8 cellular contexts compared by ENCODE assay signal in the genomic region with DNA sequence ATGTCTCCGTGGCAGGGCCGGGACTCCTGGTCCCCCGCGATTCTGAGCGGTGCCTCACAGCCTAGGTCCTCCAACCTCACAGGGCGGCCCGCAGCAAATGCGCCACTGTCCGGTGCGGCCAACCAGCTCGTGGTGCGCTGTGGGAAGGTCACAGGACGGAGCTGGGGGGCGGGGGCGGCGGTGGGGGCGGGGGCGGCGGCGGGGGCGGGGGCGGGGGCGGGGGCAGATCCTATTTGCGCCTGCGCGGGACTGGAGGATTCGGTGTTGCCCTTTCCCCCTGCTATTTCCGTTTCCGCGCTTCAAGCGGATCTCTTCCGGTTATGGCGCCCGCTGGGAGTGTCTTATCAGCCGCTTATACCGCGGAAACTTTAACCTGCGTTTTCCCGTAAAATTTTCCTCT.
A peak's percentile ranks its signal among the peaks of the same experiment; 100 is the strongest.
DNase-seq lines count a peak whose midpoint lies in the region; ATAC-seq and TF ChIP-seq lines count a peak whose summit lies in the region.

No MANE protein-coding gene starts in this region.

- H2BK15ac ChIP-seq in IMR-90 (ENCODE audit: low read depth, low read length): no peak overlapping the region

- no peak overlapping the region for H2BK120ac ChIP-seq in IMR-90 (ENCODE audit: low read depth, low read length)

- H3K18ac ChIP-seq in IMR-90 (ENCODE audit: low read depth, low read length): no peak overlapping the region

- no peak for TF ChIP-seq RAD21 in IMR-90 (IDR thresholded peaks at IDR 0.05; ENCODE audit: low read length)

- H4K8ac ChIP-seq in IMR-90 (ENCODE audit: low read depth in 2 of 2, low read length in 2 of 2): peak overlapping the region; percentile 83 to 90

- 48% methylated on average over 8 of the region's 39 CpGs; no CpG with 5 or more reads in 1 of the 2 experiments for WGBS in IMR-90 (ENCODE audit: extremely low coverage in 2 of 2, insufficient read length in 1 of 2), 2 experiments

- H2AFZ ChIP-seq in IMR-90 (replicated peaks; ENCODE audit: low read length, poor library complexity): peak overlapping the region; percentile 85

- H3K27me3 ChIP-seq in IMR-90 (ENCODE audit: control insufficient read depth, insufficient read depth, low read length): no peaks in the 10 kb centered on the region
- H3K27me3 ChIP-seq in skeletal muscle satellite cell (ENCODE audit: control insufficient read depth, insufficient read depth, low read length): no peaks in the 10 kb centered on the region

- CTCF ChIA-PET in IMR-90 (lab: Yijun Ruan, JAX): no interaction called here

- no peak overlapping the region for H2BK5ac ChIP-seq in IMR-90 (ENCODE audit: low read depth, low read length, poor library complexity, severe bottlenecking)

- H3K27me3 Mint-ChIP-seq in stimulated activated memory B cell treated with anti-CD40 and anti-IgM and Interleukin-4, amounts not matched to agents 10 μg/mL and 1 μg/mL and 100 μg/mL, for 72 hours: no peaks in the 10 kb centered on the region

- ATAC-seq in IMR-90 (ENCODE audit: low read depth) (peak; percentile 66), GM18517 (IDR thresholded peaks at IDR 0.05; ENCODE audit: unreplicated experiment) (no peak), GM19035 (IDR thresholded peaks at IDR 0.05; ENCODE audit: unreplicated experiment) (no peak)
- ATAC-seq in stimulated activated memory B cell treated with anti-CD40 and anti-IgM and Interleukin-4, amounts not matched to agents 10 μg/mL and 1 μg/mL and 100 μg/mL, for 72 hours: no peak

- 0 out of 2 replicates have a peak overlapping the region, but pooled peaks have one; percentile 21 for H4K91ac ChIP-seq in IMR-90 (ENCODE audit: insufficient read depth, low read depth, low read length)

- in situ Hi-C loops in IMR-90 (cut with MboI; ENCODE audit: low sequenced_read_pairs): no loop called here

- H4K20me1 ChIP-seq in IMR-90 (ENCODE audit: insufficient read depth, low read length): no peaks in the 10 kb centered on the region

- no peak overlapping the region for H3K56ac ChIP-seq in IMR-90 (ENCODE audit: extremely low read depth, insufficient read depth, low read length)

- no peak overlapping the region for H2BK20ac ChIP-seq in IMR-90 (ENCODE audit: low read depth, low read length)

- no peak overlapping the region for H3K23ac ChIP-seq in IMR-90 (ENCODE audit: low read depth, low read length)

- 0 out of 2 replicates have a peak overlapping the region, but pooled peaks have one; percentile 37 for H3K14ac ChIP-seq in IMR-90 (replicated peaks; ENCODE audit: low read depth, low read length)

- H3K4ac ChIP-seq in IMR-90 (ENCODE audit: low read depth, low read length): peak overlapping the region; percentile 35; the same call in 1 of the 2 replicates

- POLR2A ChIA-PET in IMR-90 (lab: Charles Lee; ENCODE audit: unreplicated experiment): no interaction called here

- peak overlapping the region; percentile 62 for H3K4me3 ChIP-seq in IMR-90 (ENCODE audit: insufficient read depth, low read depth, low read length)
- H3K4me3 ChIP-seq in skeletal muscle satellite cell (ENCODE audit: low read length): peak overlapping the region; percentile 50

- no peaks in the 10 kb centered on the region for H3K36me3 Mint-ChIP-seq in stimulated activated memory B cell treated with anti-CD40 and anti-IgM and Interleukin-4, amounts not matched to agents 10 μg/mL and 1 μg/mL and 100 μg/mL, for 72 hours

- H3K36me3 ChIP-seq in IMR-90 (ENCODE audit: control insufficient read depth, insufficient read depth, low read length): no peaks in the 10 kb centered on the region
- H3K36me3 ChIP-seq in skeletal muscle satellite cell (ENCODE audit: insufficient read depth, low read length): no peaks in the 10 kb centered on the region

- DNase-seq in IMR-90 (peak; percentile 57), amygdala (lab: John Stamatoyannopoulos, UW) (peak in 35 of 56 donors; percentile 2 to 71 (median 27)), hypothalamus (lab: John Stamatoyannopoulos, UW) (peak in 37 of 51 donors; percentile 2 to 75 (median 34)), NCI-H1105 treated with DMSO at 0.1 percent for 48 hours (lab: John Stamatoyannopoulos, UW) (no peak)

- TF ChIP-seq POLR2A in IMR-90 (IDR thresholded peaks at IDR 0.05; ENCODE audit: low read depth, low read length): no peak

- BruUV-seq in IMR-90 (replicated peaks; lab: Mats Ljungman, UMichigan): no TSS peak

- H2AK9ac ChIP-seq in IMR-90 (replicated peaks; ENCODE audit: low read depth, low read length, poor library complexity): no peak overlapping the region

- H3K4me1 ChIP-seq in IMR-90 (ENCODE audit: control insufficient read depth, insufficient read depth, low read length): no peaks in the 10 kb centered on the region
- H3K4me1 ChIP-seq in skeletal muscle satellite cell (ENCODE audit: control insufficient read depth, insufficient read depth, low read length): no peaks in the 10 kb centered on the region

- H3K4me1 Mint-ChIP-seq in stimulated activated memory B cell treated with anti-CD40 and anti-IgM and Interleukin-4, amounts not matched to agents 10 μg/mL and 1 μg/mL and 100 μg/mL, for 72 hours: no peaks in the 10 kb centered on the region

- peak overlapping the region; percentile 52; the same call in 1 of the 2 replicates for H4K5ac ChIP-seq in IMR-90 (ENCODE audit: low read depth, low read length)

- H3K27ac ChIP-seq in IMR-90 (ENCODE audit: insufficient read depth, low read length): peak overlapping the region; percentile 58; the same call in 1 of the 2 replicates

- H3K4me2 ChIP-seq in IMR-90 (ENCODE audit: low read depth, low read length): peak overlapping the region; percentile 41
- peak overlapping the region; percentile 51 for H3K4me2 ChIP-seq in skeletal muscle satellite cell (ENCODE audit: low read length)

- TF ChIP-seq CTCF in IMR-90 (conservative IDR thresholded peaks at IDR 0.05; ENCODE audit: low read depth, low read length): no peak

- intact Hi-C loops in IMR-90 (cut with micrococcal nuclease): loop anchor here (10.0 kb wide), 1 partner anchor 1203 kb away; the partner anchor contains the start of gene MAGEL2

- H3K9me3 ChIP-seq in IMR-90 (ENCODE audit: control insufficient read depth, insufficient read depth, low read length) (peaks cover 6% of the 10 kb centered on the region; the same call in 1 of the 2 replicates), skeletal muscle satellite cell (replicated peaks; ENCODE audit: low read length) (peaks cover 3% of the 10 kb centered on the region)

- dilution Hi-C loops in IMR-90 (cut with HindIII; ENCODE audit: low sequenced_read_pairs, unreplicated experiment): no loop called here

- H3K9me3 Mint-ChIP-seq in stimulated activated memory B cell treated with anti-CD40 and anti-IgM and Interleukin-4, amounts not matched to agents 10 μg/mL and 1 μg/mL and 100 μg/mL, for 72 hours: peaks cover 6% of the 10 kb centered on the region

- no peak overlapping the region for H2AK5ac ChIP-seq in IMR-90 (ENCODE audit: low read depth, low read length)

- no peak overlapping the region for H3K27ac Mint-ChIP-seq in stimulated activated memory B cell treated with anti-CD40 and anti-IgM and Interleukin-4, amounts not matched to agents 10 μg/mL and 1 μg/mL and 100 μg/mL, for 72 hours

- no peaks in the 10 kb centered on the region for H3K9me1 ChIP-seq in IMR-90 (ENCODE audit: insufficient read depth, low read length)

- H3K79me1 ChIP-seq in IMR-90 (ENCODE audit: low read depth in 1 of 2, low read length in 2 of 2): no peaks in the 10 kb centered on the region

- peak overlapping the region; percentile 41; the same call in 1 of the 2 replicates for H3K9ac ChIP-seq in IMR-90 (ENCODE audit: low read depth, low read length)
- H3K9ac ChIP-seq in skeletal muscle satellite cell (ENCODE audit: low read depth, low read length): no peak overlapping the region

- no peak overlapping the region for H3K4me3 Mint-ChIP-seq in stimulated activated memory B cell treated with anti-CD40 and anti-IgM and Interleukin-4, amounts not matched to agents 10 μg/mL and 1 μg/mL and 100 μg/mL, for 72 hours

TF ChIP-seq in IMR-90, 13 proteins besides CTCF, POLR2A, EP300 and RAD21:
- no peak for TF ChIP-seq BHLHE40 (IDR thresholded peaks at IDR 0.05; ENCODE audit: low read depth, low read length)
- TF ChIP-seq CHD1 (IDR thresholded peaks at IDR 0.05; ENCODE audit: low read depth, low read length): no peak
- TF ChIP-seq MAFK (IDR thresholded peaks at IDR 0.05; ENCODE audit: low read depth, low read length): no peak
- no peak for TF ChIP-seq SMC3 (IDR thresholded peaks at IDR 0.05; ENCODE audit: low read depth, low read length)
- TF ChIP-seq NFE2L2 (IDR thresholded peaks at IDR 0.05; ENCODE audit: low read depth, low read length): no peak
- no peak for TF ChIP-seq FOS (IDR thresholded peaks at IDR 0.05; ENCODE audit: low read depth, low read length)
- TF ChIP-seq RCOR1 (IDR thresholded peaks at IDR 0.05; ENCODE audit: insufficient replicate concordance, low read length): no peak
- TF ChIP-seq MXI1 (IDR thresholded peaks at IDR 0.05; ENCODE audit: borderline replicate concordance, low read depth, low read length): no peak
- TF ChIP-seq, protein P1, sequence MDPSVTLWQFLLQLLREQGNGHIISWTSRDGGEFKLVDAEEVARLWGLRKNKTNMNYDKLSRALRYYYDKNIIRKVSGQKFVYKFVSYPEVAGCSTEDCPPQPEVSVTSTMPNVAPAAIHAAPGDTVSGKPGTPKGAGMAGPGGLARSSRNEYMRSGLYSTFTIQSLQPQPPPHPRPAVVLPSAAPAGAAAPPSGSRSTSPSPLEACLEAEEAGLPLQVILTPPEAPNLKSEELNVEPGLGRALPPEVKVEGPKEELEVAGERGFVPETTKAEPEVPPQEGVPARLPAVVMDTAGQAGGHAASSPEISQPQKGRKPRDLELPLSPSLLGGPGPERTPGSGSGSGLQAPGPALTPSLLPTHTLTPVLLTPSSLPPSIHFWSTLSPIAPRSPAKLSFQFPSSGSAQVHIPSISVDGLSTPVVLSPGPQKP (IDR thresholded peaks at IDR 0.05; ENCODE audit: borderline replicate concordance, low read depth, low read length): no peak
- TF ChIP-seq, protein P2, sequence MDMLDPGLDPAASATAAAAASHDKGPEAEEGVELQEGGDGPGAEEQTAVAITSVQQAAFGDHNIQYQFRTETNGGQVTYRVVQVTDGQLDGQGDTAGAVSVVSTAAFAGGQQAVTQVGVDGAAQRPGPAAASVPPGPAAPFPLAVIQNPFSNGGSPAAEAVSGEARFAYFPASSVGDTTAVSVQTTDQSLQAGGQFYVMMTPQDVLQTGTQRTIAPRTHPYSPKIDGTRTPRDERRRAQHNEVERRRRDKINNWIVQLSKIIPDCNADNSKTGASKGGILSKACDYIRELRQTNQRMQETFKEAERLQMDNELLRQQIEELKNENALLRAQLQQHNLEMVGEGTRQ (IDR thresholded peaks at IDR 0.05; ENCODE audit: low read depth, low read length): no peak
- TF ChIP-seq MAZ (IDR thresholded peaks at IDR 0.05; ENCODE audit: borderline replicate concordance, low read depth, low read length): no peak
- TF ChIP-seq RFX5 (IDR thresholded peaks at IDR 0.05; ENCODE audit: low read depth, low read length): no peak
